11 cellular contexts compared by ENCODE assay signal in genomic region chr18:48330016-48330991, GRCh38.
A peak's percentile ranks its signal among the peaks of the same experiment; 100 is the strongest.
DNase-seq lines count a peak whose midpoint lies in the region; ATAC-seq and TF ChIP-seq lines count a peak whose summit lies in the region.
"Had no signal": no experiment of that assay in that cellular context is flagged by ENCODE, and none has a peak within 500 bp of the region (broad histone marks: within the 10 kb centered on the region; RNA-seq: fewer than 3 reads in every experiment).

No MANE protein-coding gene starts in this region.

- H3K27me3 ChIP-seq in dorsolateral prefrontal cortex (no peaks in the 10 kb centered on the region), right cardiac atrium (ENCODE audit: control insufficient read depth, insufficient read depth) (no peaks in the 10 kb centered on the region)

- no peak overlapping the region for H3K4me3 ChIP-seq in dorsolateral prefrontal cortex
- H3K4me3 ChIP-seq in right cardiac atrium (ENCODE audit: low read length) = no peak overlapping the region

- no peak overlapping the region for H3K27ac Mint-ChIP-seq in effector memory CD8-positive, alpha-beta T cell
- H3K27ac Mint-ChIP-seq: naive thymus-derived CD8-positive, alpha-beta T cell had no signal

- H3K9me3 Mint-ChIP-seq in effector memory CD8-positive, alpha-beta T cell = no peaks in the 10 kb centered on the region
- H3K9me3 Mint-ChIP-seq: naive thymus-derived CD8-positive, alpha-beta T cell had no signal

- H3K27me3 Mint-ChIP-seq in effector memory CD8-positive, alpha-beta T cell = peaks cover 13 to 56% of the 10 kb centered on the region in 2 donors

- intact Hi-C loops in dorsolateral prefrontal cortex (cut with DNase I) (no loop called here), posterior vena cava (cut with DNase I) (no loop called here), right cardiac atrium (cut with DNase I) (no loop called here)

- TF ChIP-seq CTCF in dorsolateral prefrontal cortex (IDR thresholded peaks at IDR 0.05 in 54 of 56, conservative IDR thresholded peaks at IDR 0.05 in 2 of 56; ENCODE audit: low read depth in 1 of 56, partially characterized antibody in 56 of 56) = no peak

- H3K4me3 Mint-ChIP-seq in effector memory CD8-positive, alpha-beta T cell = no peak overlapping the region
- H3K4me3 Mint-ChIP-seq: naive thymus-derived CD8-positive, alpha-beta T cell had no signal

- H3K27ac ChIP-seq in dorsolateral prefrontal cortex (peak overlapping the region in 38 of 59 donors; percentile 9 to 79 (median 52)), right cardiac atrium (ENCODE audit: low read length) (no peak overlapping the region)

- no peaks in the 10 kb centered on the region for H3K4me1 Mint-ChIP-seq in effector memory CD8-positive, alpha-beta T cell (ENCODE audit: low read depth in 2 of 2)
- H3K4me1 Mint-ChIP-seq: naive thymus-derived CD8-positive, alpha-beta T cell had no signal

- no peaks in the 10 kb centered on the region for H3K4me1 ChIP-seq in right cardiac atrium (ENCODE audit: control insufficient read depth, insufficient read depth, low read length)

- no peaks in the 10 kb centered on the region for H3K9me3 ChIP-seq in right cardiac atrium (ENCODE audit: control insufficient read depth, low read length)

- no peaks in the 10 kb centered on the region for H3K36me3 Mint-ChIP-seq in effector memory CD8-positive, alpha-beta T cell (ENCODE audit: insufficient read depth)
- H3K36me3 Mint-ChIP-seq: naive thymus-derived CD8-positive, alpha-beta T cell had no signal

- ATAC-seq in right cardiac atrium = no peak
- no peak for ATAC-seq in effector memory CD8-positive, alpha-beta T cell (replicated peaks)
- ATAC-seq: naive thymus-derived CD8-positive, alpha-beta T cell had no signal

- peak; percentile 92 for DNase-seq in DMS79 (lab: John Stamatoyannopoulos, UW)
- peak; percentile 88 for DNase-seq in NCI-H345 (lab: John Stamatoyannopoulos, UW)
- DNase-seq in dorsolateral prefrontal cortex = no peak
- peak; percentile 62 for DNase-seq in posterior vena cava (ENCODE audit: low spot score)
- no peak for DNase-seq in NCI-H2171 treated with DMSO at 0.1 percent for 48 hours (lab: John Stamatoyannopoulos, UW)
- no peak for DNase-seq in NOMO-1 treated with DMSO at 0.1 percent for 48 hours (lab: John Stamatoyannopoulos, UW; ENCODE audit: unreplicated experiment)
- no peak for DNase-seq in right cardiac atrium
- DNase-seq in effector memory CD8-positive, alpha-beta T cell = no peak
- DNase-seq: dermis blood vessel endothelial cell; naive thymus-derived CD8-positive, alpha-beta T cell; NCI-H2107 had no signal

- 80% methylated on average over 8 of the region's 8 CpGs for WGBS in right cardiac atrium

Comparison
In these comparisons a context has a peak if more than half of its experiments do, and no peak if none do; other contexts are left out.
1. DNase-seq: peak in DMS79 (single experiment), NCI-H345 (single experiment) and posterior vena cava (single experiment); none in dorsolateral prefrontal cortex (0 of 10), NCI-H2171 treated with DMSO at 0.1 percent for 48 hours (single experiment), NOMO-1 treated with DMSO at 0.1 percent for 48 hours (single experiment), right cardiac atrium (0 of 3) and effector memory CD8-positive, alpha-beta T cell (0 of 3).